8 cellular contexts compared by ENCODE assay signal in the genomic region with DNA sequence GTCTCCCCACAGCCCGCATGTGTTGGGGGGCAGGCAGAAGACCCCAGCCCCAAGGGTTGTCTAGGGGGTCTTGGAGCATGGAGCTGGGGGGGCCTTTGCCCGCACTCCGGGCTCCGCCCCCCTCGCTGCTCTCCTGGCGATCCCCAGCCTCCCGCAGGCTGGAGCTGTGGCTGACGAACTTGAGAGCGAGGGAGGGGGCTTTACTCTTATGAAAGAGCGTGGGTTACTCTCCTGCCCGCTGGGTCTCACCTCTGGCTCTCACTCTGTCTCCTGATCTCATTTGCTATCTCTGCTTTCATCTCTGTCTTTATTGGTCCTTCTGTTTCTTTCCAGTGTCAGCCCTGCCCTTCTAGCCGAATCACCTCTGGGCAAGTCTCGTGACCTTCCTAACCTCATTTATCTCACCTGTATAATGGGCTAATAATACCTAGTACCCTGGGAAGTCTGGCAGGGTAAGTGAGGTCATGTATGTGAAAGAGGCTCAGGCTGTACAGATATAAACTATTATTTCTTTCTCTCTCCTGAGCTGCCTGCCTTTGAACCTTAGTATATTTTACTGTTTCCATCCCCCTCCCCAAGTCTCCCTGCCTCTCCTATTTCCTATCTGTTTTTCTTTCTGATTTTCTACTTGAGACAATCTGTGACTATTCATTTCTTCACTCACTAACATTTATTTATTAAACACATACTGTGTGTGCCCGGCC. TPM values are rescaled to one million over a fixed set of nuclear protein-coding genes. Genes with fewer than 3 reads are reported as not detected.
DNase-seq lines count a peak whose midpoint lies in the region; ATAC-seq and TF ChIP-seq lines count a peak whose summit lies in the region.

No MANE protein-coding gene starts in this region.

- no peak for TF ChIP-seq CTCF in HFF-Myc (IDR thresholded peaks at IDR 0.05; ENCODE audit: low read depth, low read length, missing control alignments)

- peak overlapping the region in 1 of 2 donors; percentile 49 for H3K27ac Mint-ChIP-seq in natural killer cell treated with Interleukin-12 subunit alpha and Interleukin-12 subunit beta and Interleukin-15 and Interleukin-18, amount 100 ng/mL, for 72 hours

- peak overlapping the region; percentile 91 for H3K4me3 Mint-ChIP-seq in natural killer cell treated with Interleukin-12 subunit alpha and Interleukin-12 subunit beta and Interleukin-15 and Interleukin-18, amount 100 ng/mL, for 72 hours

- peaks cover 25 to 26% of the 10 kb centered on the region in 2 donors for H3K4me1 Mint-ChIP-seq in natural killer cell treated with Interleukin-12 subunit alpha and Interleukin-12 subunit beta and Interleukin-15 and Interleukin-18, amount 100 ng/mL, for 72 hours (ENCODE audit: low read depth in 2 of 2)

- H3K9me3 ChIP-seq in SJCRH30 (replicated peaks) = no peaks in the 10 kb centered on the region

- in situ Hi-C loops in Caki2 (cut with HindIII; ENCODE audit: low pct_unique_long_range_greater_than_20kb, low sequenced_read_pairs) = no loop called here

- H3K27ac ChIP-seq in SJCRH30 (peak overlapping the region; percentile 51), epithelial cell of prostate (peak overlapping the region; percentile 62)

- peak; percentile 2 to 22 for ATAC-seq in natural killer cell treated with Interleukin-12 subunit alpha and Interleukin-12 subunit beta and Interleukin-15 and Interleukin-18, amount 100 ng/mL, for 72 hours
- ATAC-seq in HG02798 (IDR thresholded peaks at IDR 0.05; ENCODE audit: poor library complexity, unreplicated experiment) = no peak

- no peaks in the 10 kb centered on the region for H3K9me3 Mint-ChIP-seq in natural killer cell treated with Interleukin-12 subunit alpha and Interleukin-12 subunit beta and Interleukin-15 and Interleukin-18, amount 100 ng/mL, for 72 hours

- no peaks in the 10 kb centered on the region for H3K27me3 Mint-ChIP-seq in natural killer cell treated with Interleukin-12 subunit alpha and Interleukin-12 subunit beta and Interleukin-15 and Interleukin-18, amount 100 ng/mL, for 72 hours

- H3K4me3 ChIP-seq in HFF-Myc (replicated peaks; ENCODE audit: low read depth, low read length) (peak overlapping the region; percentile 55), SJCRH30 (peak overlapping the region; percentile 87)

- DNase-seq in Caki2 (ENCODE audit: low read depth) = peak; percentile 59
- DNase-seq in HFF-Myc (ENCODE audit: extremely low read depth, low read depth) = no peak
- DNase-seq in SJCRH30 = peak; percentile 46 to 52
- DNase-seq in epithelial cell of prostate (ENCODE audit: low read depth, low spot score) = no peak
- no peak for DNase-seq in natural killer cell treated with Interleukin-12 subunit alpha and Interleukin-12 subunit beta and Interleukin-15 and Interleukin-18, amount 100 ng/mL, for 72 hours (ENCODE audit: low spot score)
- no peak for DNase-seq in inferior parietal cortex (ENCODE audit: extremely low spot score)
- no peak for DNase-seq in NCI-H774 (lab: John Stamatoyannopoulos, UW)

- no peaks in the 10 kb centered on the region for H3K36me3 Mint-ChIP-seq in natural killer cell treated with Interleukin-12 subunit alpha and Interleukin-12 subunit beta and Interleukin-15 and Interleukin-18, amount 100 ng/mL, for 72 hours

- no peaks in the 10 kb centered on the region for H3K27me3 ChIP-seq in SJCRH30

- peaks cover 6% of the 10 kb centered on the region for H3K4me1 ChIP-seq in SJCRH30

- no peaks in the 10 kb centered on the region; the same call in 1 of the 2 replicates for H3K36me3 ChIP-seq in SJCRH30

RNA-seq across cellular contexts. Expression of a gene that starts 0.7 kb away (rescaled TPM):
- total RNA-seq in Caki2 (2014; rRNA removed; shearing (Covaris generic); ENCODE audit: low replicate concordance) = 22.3 and 38.5 TPM in 2 replicates
- 15.3 and 17.8 TPM in 2 replicates for total RNA-seq in SJCRH30 (2014; rRNA removed; shearing (Covaris generic))
- 1 to 10 TPM; 1.7 to 4.7 TPM for total RNA-seq in natural killer cell treated with Interleukin-12 subunit alpha and Interleukin-12 subunit beta and Interleukin-15 and Interleukin-18, amount 100 ng/mL, for 72 hours

RNA-seq across cellular contexts. Expression of a gene that starts 13.1 kb away (rescaled TPM):
- total RNA-seq in Caki2 (2014; rRNA removed; shearing (Covaris generic); ENCODE audit: low replicate concordance) = 102 and 125 TPM in 2 replicates
- total RNA-seq in SJCRH30 (2014; rRNA removed; shearing (Covaris generic)) = 16.9 and 18.3 TPM in 2 replicates
- 100 to 1,000 TPM in 1 of 2 donors, 10 to 100 TPM in 1; 42.1 to 107 TPM for total RNA-seq in natural killer cell treated with Interleukin-12 subunit alpha and Interleukin-12 subunit beta and Interleukin-15 and Interleukin-18, amount 100 ng/mL, for 72 hours

RNA-seq across cellular contexts. Expression of a gene that starts 14.4 kb away (rescaled TPM):
- total RNA-seq in Caki2 (2014; rRNA removed; shearing (Covaris generic); ENCODE audit: low replicate concordance) = 9.1 and 10.0 TPM in 2 replicates
- total RNA-seq in SJCRH30 (2014; rRNA removed; shearing (Covaris generic)) = 3.5 and 4.2 TPM in 2 replicates
- total RNA-seq in natural killer cell treated with Interleukin-12 subunit alpha and Interleukin-12 subunit beta and Interleukin-15 and Interleukin-18, amount 100 ng/mL, for 72 hours = 1 to 10 TPM in 1 of 2 donors, not detected in 1; 1.2 TPM

RNA-seq across cellular contexts. Expression of a gene that starts 30.6 kb away (rescaled TPM):
- total RNA-seq in Caki2 (2014; rRNA removed; shearing (Covaris generic); ENCODE audit: low replicate concordance) = not detected in 2 replicates
- not detected in 2 replicates for total RNA-seq in SJCRH30 (2014; rRNA removed; shearing (Covaris generic))
- not detected for total RNA-seq in natural killer cell treated with Interleukin-12 subunit alpha and Interleukin-12 subunit beta and Interleukin-15 and Interleukin-18, amount 100 ng/mL, for 72 hours

RNA-seq across cellular contexts. Expression of a gene that starts 30.7 kb away (rescaled TPM):
- not detected in 2 replicates for total RNA-seq in Caki2 (2014; rRNA removed; shearing (Covaris generic); ENCODE audit: low replicate concordance)
- total RNA-seq in SJCRH30 (2014; rRNA removed; shearing (Covaris generic)) = not detected in 2 replicates
- total RNA-seq in natural killer cell treated with Interleukin-12 subunit alpha and Interleukin-12 subunit beta and Interleukin-15 and Interleukin-18, amount 100 ng/mL, for 72 hours = under 1 TPM in 1 of 2 donors, not detected in 1; 0.57 TPM

Comparison
In these comparisons a context has a peak if more than half of its experiments do, and no peak if none do; other contexts are left out.
1. DNase-seq: peak in Caki2 (single experiment) and SJCRH30 (2 of 2); none in HFF-Myc (single experiment), epithelial cell of prostate (single experiment), natural killer cell treated with Interleukin-12 subunit alpha and Interleukin-12 subunit beta and Interleukin-15 and Interleukin-18, amount 100 ng/mL, for 72 hours (single experiment), inferior parietal cortex (single experiment) and NCI-H774 (single experiment).